In genomic region chrX:118893923-118894322, GRCh38 we compare ENCODE assay signal across 8 cellular contexts.
"Had no signal": no experiment of that assay in that cellular context is flagged by ENCODE, and none has a peak within 500 bp of the region (broad histone marks: within the 10 kb centered on the region; RNA-seq: fewer than 3 reads in every experiment).

No MANE protein-coding gene starts in this region.

- FAIRE-seq: G401.6, GM12878, GM12891, GM12892, GM18507, GM19239 had no signal

- ATAC-seq: GM12878 had no signal

- H3K4me3 ChIP-seq: GM12878 had no signal

- DNase-seq: GDM1, GF-D8 had no signal
